Comparison of ENCODE assay signal across 2 cellular contexts in genomic region chr3:152688313-152688712, GRCh38.
TF ChIP-seq lines count a peak whose summit lies in the region.

No MANE protein-coding gene starts in this region.

TF ChIP-seq in WTC11, 78 proteins besides CTCF, POLR2A, EP300 and RAD21 (continues in another document):
- TF ChIP-seq ZNF532 (CRISPR knock-in tag; IDR thresholded peaks at IDR 0.05; ENCODE audit: borderline replicate concordance) (no peak), ZNF317 (CRISPR knock-in tag; IDR thresholded peaks at IDR 0.05; ENCODE audit: borderline replicate concordance, low read depth) (no peak), PRDM15 (CRISPR knock-in tag; IDR thresholded peaks at IDR 0.05) (no peak), HMGXB4 (CRISPR knock-in tag; IDR thresholded peaks at IDR 0.05) (no peak), TCF7 (CRISPR knock-in tag; IDR thresholded peaks at IDR 0.05; ENCODE audit: low read depth) (no peak), ZSCAN18 (CRISPR knock-in tag; IDR thresholded peaks at IDR 0.05) (no peak), HMGA2 (CRISPR knock-in tag; IDR thresholded peaks at IDR 0.05) (no peak), ZNF425 (CRISPR knock-in tag; conservative IDR thresholded peaks at IDR 0.05) (no peak)

TF ChIP-seq in HepG2, 621 proteins besides CTCF, POLR2A, EP300 and RAD21 (continued from another document):
- no peak for TF ChIP-seq TEF (CRISPR knock-in tag; IDR thresholded peaks at IDR 0.05)
- TF ChIP-seq BRF2 (CRISPR knock-in tag; IDR thresholded peaks at IDR 0.05) = no peak
- no peak for TF ChIP-seq ZNF768 (CRISPR knock-in tag; IDR thresholded peaks at IDR 0.05)
- no peak for TF ChIP-seq ZNF724P (CRISPR knock-in tag; IDR thresholded peaks at IDR 0.05; ENCODE audit: borderline replicate concordance)
- no peak for TF ChIP-seq ZNF430 (CRISPR knock-in tag; IDR thresholded peaks at IDR 0.05)
- no peak for TF ChIP-seq ZNF512B (CRISPR knock-in tag; IDR thresholded peaks at IDR 0.05; ENCODE audit: borderline replicate concordance)
- TF ChIP-seq ZBTB10 (CRISPR knock-in tag; IDR thresholded peaks at IDR 0.05; ENCODE audit: borderline replicate concordance) = no peak
- no peak for TF ChIP-seq ASH2L (IDR thresholded peaks at IDR 0.05; ENCODE audit: insufficient read length, low read depth, low read length)
- no peak for TF ChIP-seq ZNF891 (CRISPR knock-in tag; IDR thresholded peaks at IDR 0.05)
- TF ChIP-seq PPARG (CRISPR knock-in tag; conservative IDR thresholded peaks at IDR 0.05) = no peak
- TF ChIP-seq ZBTB2 (CRISPR knock-in tag; IDR thresholded peaks at IDR 0.05; ENCODE audit: low read depth) = no peak
- TF ChIP-seq CREB3 (CRISPR knock-in tag; IDR thresholded peaks at IDR 0.05) = no peak
- no peak for TF ChIP-seq SSRP1 (CRISPR knock-in tag; IDR thresholded peaks at IDR 0.05)
- no peak for TF ChIP-seq KIAA2018 (CRISPR knock-in tag; IDR thresholded peaks at IDR 0.05; ENCODE audit: borderline replicate concordance)
- TF ChIP-seq ZNF737 (CRISPR knock-in tag; IDR thresholded peaks at IDR 0.05; ENCODE audit: borderline replicate concordance) = no peak
- TF ChIP-seq PBX3 (CRISPR knock-in tag; IDR thresholded peaks at IDR 0.05; ENCODE audit: borderline replicate concordance) = no peak
